ENCODE assay signal across 17 cellular contexts in the genomic region with DNA sequence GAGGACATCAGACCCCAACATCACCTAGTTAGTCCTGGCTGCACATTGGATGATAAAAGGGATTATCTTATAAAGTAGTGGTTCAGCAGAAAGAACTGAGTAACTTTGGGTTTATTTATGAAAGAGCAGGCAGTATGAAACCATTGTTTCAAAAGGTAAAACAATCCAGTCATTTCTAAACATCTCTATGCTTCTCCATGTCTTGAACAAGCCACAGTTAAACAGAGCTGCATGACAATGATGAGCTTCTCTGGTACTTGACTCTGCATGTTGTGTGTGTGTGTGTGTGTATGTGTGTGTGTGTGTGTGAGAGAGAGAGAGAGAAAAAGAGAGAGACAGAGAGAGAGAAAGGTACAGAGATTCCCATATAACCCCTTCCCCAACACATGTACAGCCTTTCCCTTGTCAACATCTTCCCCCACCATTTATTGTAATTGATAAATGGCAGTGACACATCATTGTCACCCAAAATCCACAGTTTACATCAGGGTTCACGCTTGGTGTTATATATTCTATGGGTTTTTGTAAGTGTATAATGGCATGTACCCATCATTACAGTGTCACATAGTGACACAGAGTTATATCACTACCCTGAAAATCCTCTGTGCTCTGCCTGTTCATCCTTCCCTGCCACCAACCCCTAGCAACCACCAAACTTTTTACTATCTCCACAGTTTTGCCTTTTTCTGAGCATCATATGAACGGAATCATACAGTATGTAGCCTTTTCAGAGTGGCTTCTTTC. TPM values are rescaled to one million over a fixed set of nuclear protein-coding genes. Genes with fewer than 3 reads are reported as not detected.
DNase-seq lines count a peak whose midpoint lies in the region; ATAC-seq and TF ChIP-seq lines count a peak whose summit lies in the region.
"Had no signal": no experiment of that assay in that cellular context is flagged by ENCODE, and none has a peak within 500 bp of the region (broad histone marks: within the 10 kb centered on the region; RNA-seq: fewer than 3 reads in every experiment).

No MANE protein-coding gene starts in this region.

- H3K27ac Mint-ChIP-seq in stimulated activated effector memory CD8-positive, alpha-beta T cell treated with anti-CD3 and anti-CD28 coated beads, Interleukin-12 subunit alpha, Interleukin-12 subunit beta, amount 100 ng/mL, for 72 hours = no peak overlapping the region
- H3K27ac Mint-ChIP-seq in progenitor cell of endocrine pancreas = no peak overlapping the region
- H3K27ac Mint-ChIP-seq: CD8-positive, alpha-beta memory T cell; HFFc6 had no signal

- POLR2A ChIA-PET in GM10248 (lab: Yijun Ruan, JAX) = no interaction called here

- CTCF ChIA-PET in GM10248 (lab: Yijun Ruan, JAX) = interaction anchor here (3.2 kb wide), 1 partner anchor 16 kb away, joined by 13 read pairs; no protein-coding TSS in a partner anchor

- no peaks in the 10 kb centered on the region for H3K36me3 Mint-ChIP-seq in stimulated activated effector memory CD8-positive, alpha-beta T cell treated with anti-CD3 and anti-CD28 coated beads, Interleukin-12 subunit alpha, Interleukin-12 subunit beta, amount 100 ng/mL, for 72 hours
- H3K36me3 Mint-ChIP-seq in progenitor cell of endocrine pancreas (ENCODE audit: insufficient read depth) = no peaks in the 10 kb centered on the region

- no peak overlapping the region for H3K4me3 Mint-ChIP-seq in stimulated activated effector memory CD8-positive, alpha-beta T cell treated with anti-CD3 and anti-CD28 coated beads, Interleukin-12 subunit alpha, Interleukin-12 subunit beta, amount 100 ng/mL, for 72 hours
- H3K4me3 Mint-ChIP-seq in progenitor cell of endocrine pancreas (ENCODE audit: low read depth) = no peak overlapping the region
- H3K4me3 Mint-ChIP-seq: CD8-positive, alpha-beta memory T cell; HFFc6 had no signal

- H3K9me3 Mint-ChIP-seq in stimulated activated effector memory CD8-positive, alpha-beta T cell treated with anti-CD3 and anti-CD28 coated beads, Interleukin-12 subunit alpha, Interleukin-12 subunit beta, amount 100 ng/mL, for 72 hours = no peaks in the 10 kb centered on the region
- no peaks in the 10 kb centered on the region for H3K9me3 Mint-ChIP-seq in progenitor cell of endocrine pancreas (ENCODE audit: low read depth)
- H3K9me3 Mint-ChIP-seq: CD8-positive, alpha-beta memory T cell had no signal

- no peak overlapping the region for H3K4me3 ChIP-seq in GM12865 (ENCODE audit: low read depth, low read length)
- H3K4me3 ChIP-seq: BLaER1 had no signal

- peaks cover 7% of the 10 kb centered on the region for H3K4me1 Mint-ChIP-seq in stimulated activated effector memory CD8-positive, alpha-beta T cell treated with anti-CD3 and anti-CD28 coated beads, Interleukin-12 subunit alpha, Interleukin-12 subunit beta, amount 100 ng/mL, for 72 hours
- H3K4me1 Mint-ChIP-seq in progenitor cell of endocrine pancreas (ENCODE audit: low read depth) = no peaks in the 10 kb centered on the region

- peaks cover 20% of the 10 kb centered on the region for H3K27me3 Mint-ChIP-seq in progenitor cell of endocrine pancreas

- ATAC-seq in HG02870 (IDR thresholded peaks at IDR 0.05; ENCODE audit: unreplicated experiment) = peak; percentile 88
- peak; percentile 79 for ATAC-seq in stimulated activated effector memory CD8-positive, alpha-beta T cell treated with anti-CD3 and anti-CD28 coated beads, Interleukin-12 subunit alpha, Interleukin-12 subunit beta, amount 100 ng/mL, for 72 hours
- no peak for ATAC-seq in GM21737 (IDR thresholded peaks at IDR 0.05; ENCODE audit: unreplicated experiment)

- TF ChIP-seq CTCF in GM10248 (IDR thresholded peaks at IDR 0.05; ENCODE audit: control extremely low read depth, extremely low read depth, low read depth, missing control alignments) (no peak), GM12865 (IDR thresholded peaks at IDR 0.05; ENCODE audit: insufficient read depth, low read depth, low read length, missing control alignments) (no peak), progenitor cell of endocrine pancreas (IDR thresholded peaks at IDR 0.05; ENCODE audit: unreplicated experiment) (no peak)

- DNase-seq in GM10248 (ENCODE audit: extremely low spot score) (peak; percentile 20), GM12865 (ENCODE audit: low read depth) (peak; percentile 37), 8988T (no peak), progenitor cell of endocrine pancreas (ENCODE audit: low spot score, unreplicated experiment) (no peak)
- peak in 1 of 2 donors; percentile 47 for DNase-seq in stimulated activated effector memory CD8-positive, alpha-beta T cell treated with anti-CD3 and anti-CD28 coated beads, Interleukin-12 subunit alpha, Interleukin-12 subunit beta, amount 100 ng/mL, for 72 hours (ENCODE audit: low spot score in 2 of 2)
- DNase-seq: CD8-positive, alpha-beta memory T cell; DMS53; GF-D8; HCEC 1CT; HFFc6; IMR-90; KBM-7 had no signal

RNA-seq across cellular contexts. Expression of a gene that starts 32.8 kb away (rescaled TPM):
- total RNA-seq in progenitor cell of endocrine pancreas = 0.20 TPM in 1 of 2 replicates, not detected in the other
- total RNA-seq: CD8-positive, alpha-beta memory T cell; H4; HFFc6; HT-29; IMR-90 had no signal

RNA-seq across cellular contexts. Expression of a gene that starts 36.5 kb away (rescaled TPM):
- total RNA-seq in progenitor cell of endocrine pancreas = 0.36 TPM in 1 of 2 replicates, not detected in the other
- total RNA-seq: CD8-positive, alpha-beta memory T cell; H4; HFFc6; HT-29; IMR-90 had no signal

RNA-seq across cellular contexts. Expression of a gene that starts 38.4 kb away (rescaled TPM):
- 30.2 and 35.0 TPM in 2 replicates for total RNA-seq in progenitor cell of endocrine pancreas

Comparison
In these comparisons a context has a peak if more than half of its experiments do, and no peak if none do; other contexts are left out.
1. DNase-seq: peak in GM10248 (single experiment) and GM12865 (single experiment); none in 8988T (single experiment) and progenitor cell of endocrine pancreas (single experiment).